In genomic region chr16:86578499-86579267, GRCh38 we compare ENCODE assay signal across 11 cellular contexts. TPM values are rescaled to one million over a fixed set of nuclear protein-coding genes. Genes with fewer than 3 reads are reported as not detected.
DNase-seq lines count a peak whose midpoint lies in the region; ATAC-seq, FAIRE-seq and TF ChIP-seq lines count a peak whose summit lies in the region.
"Had no signal": no experiment of that assay in that cellular context is flagged by ENCODE, and none has a peak within 500 bp of the region (broad histone marks: within the 10 kb centered on the region; RNA-seq: fewer than 3 reads in every experiment).

TSS of gene FOXL1 (plus strand) at chr16:86578549. CDS start at chr16:86578724, 175 bp downstream.

- no peak within 1 kb of the TSS for H2AFZ ChIP-seq in endothelial cell of umbilical vein (ENCODE audit: low read depth, low read length)

- H3K79me2 ChIP-seq in endothelial cell of umbilical vein (ENCODE audit: control insufficient read depth, insufficient read depth, low read length) (peaks cover 38% of the 10 kb centered on the region), mesendoderm (ENCODE audit: control insufficient read depth, insufficient read depth, low read length) (no peaks in the 10 kb centered on the region)

- H3K18ac ChIP-seq in mesendoderm (ENCODE audit: low read length) = no peak within 1 kb of the TSS

- POLR2A ChIA-PET in endothelial cell of umbilical vein (lab: Charles Lee) = no interaction called here

- no peak within 1 kb of the TSS for H3K4ac ChIP-seq in mesendoderm (ENCODE audit: low read depth, low read length)

- peak in 1 of 2 donors; percentile 59 for DNase-seq in cardiac muscle cell (ENCODE audit: low read depth in 1 of 2, low spot score in 1 of 2)
- DNase-seq in cardiac septum (ENCODE audit: low spot score) = no peak
- no peak for DNase-seq in endothelial cell of umbilical vein (ENCODE audit: low read depth, low spot score)
- peak; percentile 40 for DNase-seq in mesendoderm
- DNase-seq in HuH-7.5 (ENCODE audit: low spot score) = no peak
- no peak for DNase-seq in Ammon's horn (ENCODE audit: low spot score)
- no peak for DNase-seq in NCI-H128 (lab: John Stamatoyannopoulos, UW; ENCODE audit: unreplicated experiment)
- DNase-seq: activated CD4-positive, alpha-beta T cell treated with anti-CD3 and anti-CD28 coated beads, Interleukin-2, amount 10 ng/mL, durations not matched to agents 7 days and 5 days; CD4-positive, CD25-positive, alpha-beta regulatory T cell; stimulated activated CD4-positive, alpha-beta T cell treated with anti-CD3 and anti-CD28 coated beads, Interleukin-4, amount 100 ng/mL, for 24 hours had no signal

- no peaks in the 10 kb centered on the region for H3K79me1 ChIP-seq in mesendoderm (ENCODE audit: low read length)

- no peak for TF ChIP-seq CTCF in cardiac muscle cell (IDR thresholded peaks at IDR 0.05; ENCODE audit: low read depth, low read length)
- TF ChIP-seq CTCF in endothelial cell of umbilical vein (IDR thresholded peaks at IDR 0.05; ENCODE audit: extremely low read depth in 1 of 2, insufficient read depth in 1 of 2, low read depth in 1 of 2, low read length in 2 of 2) = no peak

- no peak within 1 kb of the TSS for H4K8ac ChIP-seq in mesendoderm (ENCODE audit: low read depth, low read length)

- no peak for TF ChIP-seq POLR2A in endothelial cell of umbilical vein (IDR thresholded peaks at IDR 0.05; ENCODE audit: low read depth, low read length)

- no peak for ATAC-seq in GM19035 (IDR thresholded peaks at IDR 0.05; ENCODE audit: unreplicated experiment)

- CTCF ChIA-PET in endothelial cell of umbilical vein (lab: Charles Lee) = interaction anchor here (1.4 to 1.7 kb wide), 2 partner anchors 182 to 484 kb away, joined by 3 to 6 read pairs; no protein-coding TSS in a partner anchor

- peak within 1 kb of the TSS; percentile 32 for H3K4me3 ChIP-seq in cardiac muscle cell
- H3K4me3 ChIP-seq in endothelial cell of umbilical vein (replicated peaks in 1 of 3; ENCODE audit: insufficient read depth in 1 of 3, low read depth in 1 of 3, low read length in 3 of 3) = peak within 1 kb of the TSS in 1 of 3 experiments; percentile 67
- H3K4me3 ChIP-seq in mesendoderm (ENCODE audit: low read length) = no peak within 1 kb of the TSS

- H4K5ac ChIP-seq in mesendoderm (ENCODE audit: low read length) = no peak within 1 kb of the TSS

- no peak within 1 kb of the TSS for H2BK5ac ChIP-seq in mesendoderm (ENCODE audit: low read length)

- H2AK5ac ChIP-seq in mesendoderm (ENCODE audit: low read length) = no peak within 1 kb of the TSS

- H4K20me1 ChIP-seq in endothelial cell of umbilical vein (replicated peaks; ENCODE audit: control insufficient read depth, extremely low read depth, insufficient read depth, low read length) = no peaks in the 10 kb centered on the region

- H3K9me3 ChIP-seq in cardiac muscle cell (ENCODE audit: low read depth) = no peaks in the 10 kb centered on the region
- no peaks in the 10 kb centered on the region for H3K9me3 ChIP-seq in endothelial cell of umbilical vein (replicated peaks; ENCODE audit: control insufficient read depth, insufficient read depth, low read length)

- peak within 1 kb of the TSS; percentile 57 for H3K56ac ChIP-seq in mesendoderm (ENCODE audit: low read length)

- H3K36me3 ChIP-seq in cardiac muscle cell = no peaks in the 10 kb centered on the region
- H3K36me3 ChIP-seq in endothelial cell of umbilical vein (ENCODE audit: control insufficient read depth in 2 of 2, extremely low read depth in 1 of 2, insufficient read depth in 2 of 2, low read length in 2 of 2) = peaks cover 0 to 3% of the 10 kb centered on the region in 2 experiments
- no peaks in the 10 kb centered on the region for H3K36me3 ChIP-seq in mesendoderm (ENCODE audit: control insufficient read depth, insufficient read depth, low read length)

- no TSS peak for BruUV-seq in endothelial cell of umbilical vein (replicated peaks; lab: Mats Ljungman, UMichigan)

- dilution Hi-C loops in endothelial cell of umbilical vein (cut with MboI; ENCODE audit: extremely low pct_ligation_motif_present, low sequenced_read_pairs) = no loop called here

- H3K27me3 ChIP-seq in cardiac muscle cell = peaks cover 66% of the 10 kb centered on the region
- no peaks in the 10 kb centered on the region for H3K27me3 ChIP-seq in endothelial cell of umbilical vein (ENCODE audit: control insufficient read depth in 2 of 2, insufficient read depth in 2 of 2, low read length in 2 of 2)
- H3K27me3 ChIP-seq in mesendoderm (ENCODE audit: insufficient read depth, low read length, poor library complexity) = peaks cover 65% of the 10 kb centered on the region

- peak within 1 kb of the TSS; percentile 80 for H3K23ac ChIP-seq in mesendoderm (ENCODE audit: low read length)

- no peak within 1 kb of the TSS for H2BK15ac ChIP-seq in mesendoderm (replicated peaks; ENCODE audit: low read depth)

- H3K9ac ChIP-seq in endothelial cell of umbilical vein (replicated peaks; ENCODE audit: extremely low read depth, insufficient read depth, low read length) (peak within 1 kb of the TSS; percentile 82), mesendoderm (ENCODE audit: low read length) (no peak within 1 kb of the TSS)

- peaks cover 10% of the 10 kb centered on the region for H3K4me1 ChIP-seq in cardiac muscle cell (ENCODE audit: low read depth)
- peaks cover 33% of the 10 kb centered on the region for H3K4me1 ChIP-seq in endothelial cell of umbilical vein (ENCODE audit: control insufficient read depth, extremely low read depth, insufficient read depth, low read length)
- H3K4me1 ChIP-seq in mesendoderm (ENCODE audit: control insufficient read depth, low read depth, low read length) = peaks cover 8% of the 10 kb centered on the region

- FAIRE-seq in endothelial cell of umbilical vein (lab: Jason Lieb, UNC) = no peak

- H3K4me2 ChIP-seq in endothelial cell of umbilical vein (ENCODE audit: insufficient read depth, low read length) (peak within 1 kb of the TSS; percentile 84), mesendoderm (ENCODE audit: low read length) (peak within 1 kb of the TSS; percentile 2)

- H3K27ac ChIP-seq in cardiac muscle cell (no peak within 1 kb of the TSS), endothelial cell of umbilical vein (ENCODE audit: insufficient read depth, low read depth, low read length) (peak within 1 kb of the TSS; percentile 82), mesendoderm (ENCODE audit: low read depth, low read length) (no peak within 1 kb of the TSS)

- no peak within 1 kb of the TSS for H2BK120ac ChIP-seq in mesendoderm (ENCODE audit: low read depth, low read length)

- no CpG with 5 or more reads among the region's 73 CpGs for WGBS in mesendoderm (ENCODE audit: extremely low coverage, insufficient coverage, low lambda C conversion rate)

- intact Hi-C loops in cardiac septum (cut with DNase I) (loop anchor here (5.0 to 10.0 kb wide), 3 partner anchors 89 to 256 kb away; no protein-coding TSS in a partner anchor), endothelial cell of umbilical vein (cut with micrococcal nuclease) (no loop called here)

- H3K9me1 ChIP-seq in endothelial cell of umbilical vein (replicated peaks; ENCODE audit: control insufficient read depth, extremely low read depth, insufficient read depth, low read length) = no peaks in the 10 kb centered on the region

TF ChIP-seq in endothelial cell of umbilical vein, 7 proteins besides CTCF, POLR2A, EP300 and RAD21:
- TF ChIP-seq EZH2 (IDR thresholded peaks at IDR 0.05; ENCODE audit: borderline replicate concordance, low read depth, low read length, severe bottlenecking) (no peak), POLR2AphosphoS5 (IDR thresholded peaks at IDR 0.05; ENCODE audit: insufficient read depth, low read depth, low read length) (no peak), GATA2 (IDR thresholded peaks at IDR 0.05; ENCODE audit: insufficient read depth, insufficient read length, low read depth, low read length) (no peak), MYC (IDR thresholded peaks at IDR 0.05; ENCODE audit: low read depth, low read length) (no peak)
- TF ChIP-seq, protein P1, sequence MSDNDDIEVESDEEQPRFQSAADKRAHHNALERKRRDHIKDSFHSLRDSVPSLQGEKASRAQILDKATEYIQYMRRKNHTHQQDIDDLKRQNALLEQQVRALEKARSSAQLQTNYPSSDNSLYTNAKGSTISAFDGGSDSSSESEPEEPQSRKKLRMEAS (IDR thresholded peaks at IDR 0.05; ENCODE audit: insufficient read depth, insufficient read length) = no peak

RNA-seq across cellular contexts. Expression of gene FOXL1, which starts in this region (rescaled TPM):
- total RNA-seq in cardiac muscle cell (2.0 and 4.2 TPM in 2 replicates), cardiac septum (1.2 TPM), endothelial cell of umbilical vein (3.8 and 4.2 TPM in 2 replicates)
- polyA plus RNA-seq in cardiac muscle cell (0.61 and 2.4 TPM in 2 replicates), endothelial cell of umbilical vein (2.8 and 3.2 TPM in 2 replicates)
- polyA plus RNA-seq in endothelial cell of umbilical vein (2011; cell fraction: cytosol; rRNA removed) = 1.0 and 1.5 TPM in 2 replicates
- 1.8 and 3.0 TPM in 2 replicates for polyA plus RNA-seq in endothelial cell of umbilical vein (2011; cell fraction: nucleus; rRNA removed)
- 1.1 and 1.4 TPM in 2 replicates for polyA plus RNA-seq in endothelial cell of umbilical vein (2012)
- polyA minus RNA-seq in endothelial cell of umbilical vein = 0.78 and 0.98 TPM in 2 replicates
- polyA minus RNA-seq in endothelial cell of umbilical vein (2011; cell fraction: cytosol; rRNA and poly(A)+ RNA removed) = 2.5 TPM
- 1.9 and 4.6 TPM in 2 replicates for polyA minus RNA-seq in endothelial cell of umbilical vein (2011; cell fraction: nucleus; rRNA and poly(A)+ RNA removed)
- polyA plus RNA-seq in mesendoderm (2013, experiment 1 of 2) = 0.27 TPM
- 0.35 TPM for polyA plus RNA-seq in mesendoderm (2013, experiment 2 of 2)
- total RNA-seq: activated CD4-positive, alpha-beta T cell treated with anti-CD3 and anti-CD28 coated beads, Interleukin-2, amount 10 ng/mL, durations not matched to agents 7 days and 5 days; CD4-positive, CD25-positive, alpha-beta regulatory T cell had no signal
- polyA plus RNA-seq: CD4-positive, CD25-positive, alpha-beta regulatory T cell had no signal
